12 cellular contexts compared by ENCODE assay signal in genomic region chr14:94009767-94010166, GRCh38. TPM values are rescaled to one million over a fixed set of nuclear protein-coding genes. Genes with fewer than 3 reads are reported as not detected.
A peak's percentile ranks its signal among the peaks of the same experiment; 100 is the strongest.
DNase-seq lines count a peak whose midpoint lies in the region; ATAC-seq and TF ChIP-seq lines count a peak whose summit lies in the region.
"Had no signal": no experiment of that assay in that cellular context is flagged by ENCODE, and none has a peak within 500 bp of the region (broad histone marks: within the 10 kb centered on the region; RNA-seq: fewer than 3 reads in every experiment).

No MANE protein-coding gene starts in this region.

- H3K4me1 Mint-ChIP-seq in activated naive CD4-positive, alpha-beta T cell treated with anti-CD3 and anti-CD28 coated beads, Interleukin-2, amount 10 ng/mL, durations not matched to agents 7 days and 5 days: peaks cover 86% of the 10 kb centered on the region
- peaks cover 5 to 8% of the 10 kb centered on the region in 2 donors for H3K4me1 Mint-ChIP-seq in stimulated activated naive B cell treated with anti-CD40 and anti-IgM and Interleukin-4, amounts not matched to agents 10 μg/mL and 1 μg/mL and 100 μg/mL, for 72 hours

- H3K9me3 ChIP-seq in adipocyte (ENCODE audit: control insufficient read depth, low read length) (no peaks in the 10 kb centered on the region), suprapubic skin (no peaks in the 10 kb centered on the region)

- no peak overlapping the region for H3K4me3 Mint-ChIP-seq in activated naive CD4-positive, alpha-beta T cell treated with anti-CD3 and anti-CD28 coated beads, Interleukin-2, amount 10 ng/mL, durations not matched to agents 7 days and 5 days
- H3K4me3 Mint-ChIP-seq in stimulated activated naive B cell treated with anti-CD40 and anti-IgM and Interleukin-4, amounts not matched to agents 10 μg/mL and 1 μg/mL and 100 μg/mL, for 72 hours: peak overlapping the region in 1 of 2 donors; percentile 10

- no peak overlapping the region for H3K27ac ChIP-seq in suprapubic skin

- no peak for ATAC-seq in activated naive CD4-positive, alpha-beta T cell treated with anti-CD3 and anti-CD28 coated beads, Interleukin-2, amount 50 U/mL, for 72 hours
- ATAC-seq in HG02973 (IDR thresholded peaks at IDR 0.05; ENCODE audit: unreplicated experiment) (peak; percentile 49), HG03457 (IDR thresholded peaks at IDR 0.05; ENCODE audit: unreplicated experiment) (no peak)
- peak; percentile 56 to 80 for ATAC-seq in stimulated activated naive B cell treated with anti-CD40 and anti-IgM and Interleukin-4, amounts not matched to agents 10 μg/mL and 1 μg/mL and 100 μg/mL, for 72 hours (replicated peaks)
- ATAC-seq: left lobe of liver had no signal

- H3K27me3 ChIP-seq in adipocyte (replicated peaks; ENCODE audit: control insufficient read depth, insufficient read depth, low read length) (peaks cover 37% of the 10 kb centered on the region), suprapubic skin (peaks cover 9% of the 10 kb centered on the region)

- no peak for DNase-seq in activated naive CD4-positive, alpha-beta T cell treated with anti-CD3 and anti-CD28 coated beads, Interleukin-2, amount 10 ng/mL, durations not matched to agents 7 days and 5 days
- no peak for DNase-seq in activated naive CD4-positive, alpha-beta T cell treated with anti-CD3 and anti-CD28 coated beads, Interleukin-2, amount 50 U/mL, for 72 hours (ENCODE audit: low spot score in 2 of 2)
- DNase-seq in adipocyte (ENCODE audit: low read depth): peak; percentile 64
- DNase-seq in stimulated activated naive B cell treated with anti-CD40 and anti-IgM and Interleukin-4, amounts not matched to agents 10 μg/mL and 1 μg/mL and 100 μg/mL, for 72 hours: no peak
- DNase-seq in NOMO-1 (lab: John Stamatoyannopoulos, UW; ENCODE audit: unreplicated experiment in 2 of 2): no peak
- DNase-seq in suprapubic skin (ENCODE audit: low spot score in 2 of 2): no peak
- DNase-seq: aorta, Calu3, SIG-M5 had no signal

- no peaks in the 10 kb centered on the region for H3K36me3 ChIP-seq in adipocyte (ENCODE audit: control insufficient read depth, insufficient read depth, low read length, severe bottlenecking)
- no peaks in the 10 kb centered on the region for H3K36me3 ChIP-seq in suprapubic skin

- CTCF ChIA-PET in activated naive CD4-positive, alpha-beta T cell treated with anti-CD3 and anti-CD28 coated beads, Interleukin-2, amount 10 ng/mL, durations not matched to agents 7 days and 5 days (lab: Charles Lee): interaction anchor here (1.5 to 6.5 kb wide), 5 partner anchors 9 to 72 kb away, joined by 4 to 36 read pairs (median 4); no protein-coding TSS in a partner anchor

- peaks cover 3% of the 10 kb centered on the region for H3K36me3 Mint-ChIP-seq in activated naive CD4-positive, alpha-beta T cell treated with anti-CD3 and anti-CD28 coated beads, Interleukin-2, amount 10 ng/mL, durations not matched to agents 7 days and 5 days
- H3K36me3 Mint-ChIP-seq in activated naive CD4-positive, alpha-beta T cell treated with anti-CD3 and anti-CD28 coated beads, Interleukin-2, amount 50 U/mL, for 72 hours: no peaks in the 10 kb centered on the region
- H3K36me3 Mint-ChIP-seq in stimulated activated naive B cell treated with anti-CD40 and anti-IgM and Interleukin-4, amounts not matched to agents 10 μg/mL and 1 μg/mL and 100 μg/mL, for 72 hours: no peaks in the 10 kb centered on the region

- peak overlapping the region; percentile 55 for H3K27ac Mint-ChIP-seq in activated naive CD4-positive, alpha-beta T cell treated with anti-CD3 and anti-CD28 coated beads, Interleukin-2, amount 10 ng/mL, durations not matched to agents 7 days and 5 days
- peak overlapping the region in 1 of 2 donors; percentile 59 for H3K27ac Mint-ChIP-seq in activated naive CD4-positive, alpha-beta T cell treated with anti-CD3 and anti-CD28 coated beads, Interleukin-2, amount 50 U/mL, for 72 hours
- H3K27ac Mint-ChIP-seq in stimulated activated naive B cell treated with anti-CD40 and anti-IgM and Interleukin-4, amounts not matched to agents 10 μg/mL and 1 μg/mL and 100 μg/mL, for 72 hours: no peak overlapping the region

- peaks cover 29% of the 10 kb centered on the region for H3K27me3 Mint-ChIP-seq in activated naive CD4-positive, alpha-beta T cell treated with anti-CD3 and anti-CD28 coated beads, Interleukin-2, amount 10 ng/mL, durations not matched to agents 7 days and 5 days
- H3K27me3 Mint-ChIP-seq in stimulated activated naive B cell treated with anti-CD40 and anti-IgM and Interleukin-4, amounts not matched to agents 10 μg/mL and 1 μg/mL and 100 μg/mL, for 72 hours: peaks cover 46 to 71% of the 10 kb centered on the region in 2 donors

- H3K9ac ChIP-seq in adipocyte (ENCODE audit: low read length): no peak overlapping the region

- TF ChIP-seq POLR2A in suprapubic skin (IDR thresholded peaks at IDR 0.05): no peak

- WGBS in suprapubic skin: 18% methylated on average over 4 of the region's 4 CpGs

- H3K4me1 ChIP-seq in adipocyte (ENCODE audit: control insufficient read depth, insufficient read depth, low read length): no peaks in the 10 kb centered on the region
- H3K4me1 ChIP-seq in suprapubic skin: no peaks in the 10 kb centered on the region

- TF ChIP-seq CTCF in suprapubic skin (IDR thresholded peaks at IDR 0.05): no peak

- H3K9me3 Mint-ChIP-seq in activated naive CD4-positive, alpha-beta T cell treated with anti-CD3 and anti-CD28 coated beads, Interleukin-2, amount 10 ng/mL, durations not matched to agents 7 days and 5 days: no peaks in the 10 kb centered on the region
- no peaks in the 10 kb centered on the region for H3K9me3 Mint-ChIP-seq in activated naive CD4-positive, alpha-beta T cell treated with anti-CD3 and anti-CD28 coated beads, Interleukin-2, amount 50 U/mL, for 72 hours
- H3K9me3 Mint-ChIP-seq in stimulated activated naive B cell treated with anti-CD40 and anti-IgM and Interleukin-4, amounts not matched to agents 10 μg/mL and 1 μg/mL and 100 μg/mL, for 72 hours: no peaks in the 10 kb centered on the region

- H3K4me3 ChIP-seq in adipocyte (ENCODE audit: low read length): no peak overlapping the region
- H3K4me3 ChIP-seq in suprapubic skin: no peak overlapping the region

- no peak for TF ChIP-seq EP300 in suprapubic skin (IDR thresholded peaks at IDR 0.05)

RNA-seq across cellular contexts. Expression of gene CCDC197, which starts 12.7 kb away (rescaled TPM):
- total RNA-seq in activated naive CD4-positive, alpha-beta T cell treated with anti-CD3 and anti-CD28 coated beads, Interleukin-2, amount 50 U/mL, for 72 hours: under 1 TPM; 0.20 to 0.49 TPM
- not detected for total RNA-seq in suprapubic skin
- total RNA-seq: Calu3, left lobe of liver had no signal

RNA-seq across cellular contexts. Expression of gene OTUB2, which starts 16.4 kb away (rescaled TPM):
- 1 to 10 TPM; 1.2 to 2.3 TPM for total RNA-seq in activated naive CD4-positive, alpha-beta T cell treated with anti-CD3 and anti-CD28 coated beads, Interleukin-2, amount 50 U/mL, for 72 hours
- total RNA-seq in suprapubic skin: 10 to 100 TPM in 3 of 4 donors, 1 to 10 TPM in 1; 7.2 to 35.5 (median 14.3) TPM

RNA-seq across cellular contexts. Expression of gene ASB2, which starts 33.4 kb away (rescaled TPM):
- 10 to 100 TPM; 12.9 to 50.0 TPM for total RNA-seq in activated naive CD4-positive, alpha-beta T cell treated with anti-CD3 and anti-CD28 coated beads, Interleukin-2, amount 50 U/mL, for 72 hours
- total RNA-seq in suprapubic skin: 1 to 10 TPM in 2 of 4 donors, under 1 TPM in 2; 0.79 to 2.5 (median 0.95) TPM

Comparison
In these comparisons a context has a peak if more than half of its experiments do, and no peak if none do; other contexts are left out.
1. ATAC-seq: peak in HG02973 (single experiment) and stimulated activated naive B cell treated with anti-CD40 and anti-IgM and Interleukin-4, amounts not matched to agents 10 μg/mL and 1 μg/mL and 100 μg/mL, for 72 hours (2 of 2); none in activated naive CD4-positive, alpha-beta T cell treated with anti-CD3 and anti-CD28 coated beads, Interleukin-2, amount 50 U/mL, for 72 hours (0 of 2) and HG03457 (single experiment).
2. RNA of gene ASB2, which starts 33.4 kb away (total RNA-seq): 12.9 to 50.0 TPM in activated naive CD4-positive, alpha-beta T cell treated with anti-CD3 and anti-CD28 coated beads, Interleukin-2, amount 50 U/mL, for 72 hours; 0.79 to 2.5 TPM in suprapubic skin; every median in the first group is over 4 times any median in the second.